In genomic region chr1:226001852-226002666, GRCh38 we compare ENCODE assay signal across 8 cellular contexts. TPM values are rescaled to one million over a fixed set of nuclear protein-coding genes. Genes with fewer than 3 reads are reported as not detected.
DNase-seq lines count a peak whose midpoint lies in the region; ATAC-seq and TF ChIP-seq lines count a peak whose summit lies in the region.

No MANE protein-coding gene starts in this region.

- H3K9me3 Mint-ChIP-seq in activated naive CD4-positive, alpha-beta T cell treated with anti-CD3 and anti-CD28 coated beads for 36 hours = no peaks in the 10 kb centered on the region

- H3K4me1 Mint-ChIP-seq in activated naive CD4-positive, alpha-beta T cell treated with anti-CD3 and anti-CD28 coated beads for 36 hours (ENCODE audit: low read depth) = peaks cover 52% of the 10 kb centered on the region

- peak; percentile 19 for ATAC-seq in HG03457 (IDR thresholded peaks at IDR 0.05; ENCODE audit: unreplicated experiment)
- peak; percentile 6 to 17 for ATAC-seq in gastrocnemius medialis
- ATAC-seq in GM19397 (IDR thresholded peaks at IDR 0.05; ENCODE audit: unreplicated experiment) = no peak

- peak; percentile 12 to 33 for TF ChIP-seq POLR2A in gastrocnemius medialis (IDR thresholded peaks at IDR 0.05)

- peaks cover 6% of the 10 kb centered on the region for H3K36me3 Mint-ChIP-seq in activated naive CD4-positive, alpha-beta T cell treated with anti-CD3 and anti-CD28 coated beads for 36 hours (ENCODE audit: low read depth)

- DNase-seq in GM10248 (ENCODE audit: extremely low spot score) (peak; percentile 36), RPMI7951 (ENCODE audit: low read depth) (peak; percentile 70), cardiac muscle cell (ENCODE audit: low read depth in 1 of 2, low spot score in 1 of 2) (peak; percentile 14 to 45), gastrocnemius medialis (peak; percentile 52 to 59)
- peak; percentile 87 for DNase-seq in activated naive CD4-positive, alpha-beta T cell treated with anti-CD3 and anti-CD28 coated beads for 36 hours
- DNase-seq in NK-92 treated with Interleukin-12 subunit alpha and Interleukin-12 subunit beta, amount 100 ng/mL, for 24 hours (lab: John Stamatoyannopoulos, UW) = no peak

- no peaks in the 10 kb centered on the region for H3K27me3 Mint-ChIP-seq in activated naive CD4-positive, alpha-beta T cell treated with anti-CD3 and anti-CD28 coated beads for 36 hours (ENCODE audit: low read depth)

- H3K36me3 ChIP-seq in cardiac muscle cell (no peaks in the 10 kb centered on the region), gastrocnemius medialis (no peaks in the 10 kb centered on the region)

- intact Hi-C loops in activated naive CD4-positive, alpha-beta T cell treated with anti-CD3 and anti-CD28 coated beads for 36 hours (cut with micrococcal nuclease) = loop anchor here (1.0 to 10.0 kb wide), 4 partner anchors 195 to 1507 kb away; no protein-coding TSS in a partner anchor
- intact Hi-C loops in gastrocnemius medialis (cut with DNase I; ENCODE audit: low total_unique reads) = no loop called here

- H3K4me1 ChIP-seq in cardiac muscle cell (ENCODE audit: low read depth) = peaks cover 29% of the 10 kb centered on the region
- H3K4me1 ChIP-seq in gastrocnemius medialis = peaks cover 23% of the 10 kb centered on the region in 2 donors

- in situ Hi-C loops in gastrocnemius medialis (cut with MboI; ENCODE audit: low sequenced_read_pairs in 4 of 4) = loop anchor here in 1 of 4 donors (10.0 kb wide), 1 partner anchor 53 kb away; no protein-coding TSS in a partner anchor

- H3K27ac ChIP-seq in cardiac muscle cell (peak overlapping the region; percentile 56), gastrocnemius medialis (peak overlapping the region; percentile 92 to 98 (median 93))

- POLR2A ChIA-PET in GM10248 (lab: Yijun Ruan, JAX) = interaction anchor here (1.0 kb wide), 1 partner anchor 60 kb away, joined by 5 read pairs; the partner anchor contains the start of gene H3-3A

- no peak overlapping the region for H3K4me3 ChIP-seq in cardiac muscle cell
- no peak overlapping the region for H3K4me3 ChIP-seq in gastrocnemius medialis

- H3K4me3 Mint-ChIP-seq in activated naive CD4-positive, alpha-beta T cell treated with anti-CD3 and anti-CD28 coated beads for 36 hours = peak overlapping the region; percentile 37

- H3K27me3 ChIP-seq in cardiac muscle cell (no peaks in the 10 kb centered on the region), gastrocnemius medialis (no peaks in the 10 kb centered on the region)

- peak overlapping the region; percentile 91 for H3K27ac Mint-ChIP-seq in activated naive CD4-positive, alpha-beta T cell treated with anti-CD3 and anti-CD28 coated beads for 36 hours

- TF ChIP-seq CTCF in GM10248 (IDR thresholded peaks at IDR 0.05; ENCODE audit: control extremely low read depth, extremely low read depth, low read depth, missing control alignments) (no peak), cardiac muscle cell (IDR thresholded peaks at IDR 0.05; ENCODE audit: low read depth, low read length) (no peak), gastrocnemius medialis (IDR thresholded peaks at IDR 0.05 in 4 of 5, conservative IDR thresholded peaks at IDR 0.05 in 1 of 5) (no peak)

- CTCF ChIA-PET in GM10248 (lab: Yijun Ruan, JAX) = interaction anchor here (0.6 to 2.6 kb wide), 2 partner anchors 20 to 60 kb away, joined by 3 to 7 read pairs; partner anchors contain the start of gene H3-3A
- CTCF ChIA-PET in activated naive CD4-positive, alpha-beta T cell treated with anti-CD3 and anti-CD28 coated beads for 36 hours (lab: Charles Lee) = interaction anchor here (0.7 to 1.9 kb wide), 3 partner anchors 14 to 63 kb away, joined by 3 to 8 read pairs (median 3); no protein-coding TSS in a partner anchor

- H3K9me3 ChIP-seq in cardiac muscle cell (ENCODE audit: low read depth) = no peaks in the 10 kb centered on the region
- no peaks in the 10 kb centered on the region for H3K9me3 ChIP-seq in gastrocnemius medialis

RNA-seq across cellular contexts. Expression of gene SDE2, which starts 2.9 kb away (rescaled TPM):
- 10.5 and 14.0 TPM in 2 replicates for total RNA-seq in RPMI7951 (2014; rRNA removed; shearing (Covaris generic))
- total RNA-seq in activated naive CD4-positive, alpha-beta T cell treated with anti-CD3 and anti-CD28 coated beads for 36 hours = 10 to 100 TPM; 15.3 to 16.5 TPM
- total RNA-seq in cardiac muscle cell = 16.1 and 21.1 TPM in 2 replicates
- polyA plus RNA-seq in cardiac muscle cell = 17.6 and 28.3 TPM in 2 replicates
- 10 to 100 TPM; 20.1 to 30.0 (median 23.0) TPM for total RNA-seq in gastrocnemius medialis
